In genomic region chr5:25562656-25563055, GRCh38 we compare ENCODE assay signal across 1 cellular context.
TF ChIP-seq lines count a peak whose summit lies in the region.

No MANE protein-coding gene starts in this region.

TF ChIP-seq in K562, 482 proteins besides CTCF, POLR2A, EP300 and RAD21 (continued from another document):
- TF ChIP-seq RERE (CRISPR knock-in tag; IDR thresholded peaks at IDR 0.05; ENCODE audit: borderline replicate concordance) (no peak), POU5F1 (IDR thresholded peaks at IDR 0.05; ENCODE audit: borderline replicate concordance, low read depth, low read length, partially characterized antibody) (no peak), NFE2L1 (tag; IDR thresholded peaks at IDR 0.05; ENCODE audit: borderline replicate concordance, low read depth) (0 out of 2 replicates have a peak, but pooled peaks have one; percentile 29), ZNF316 (IDR thresholded peaks at IDR 0.05) (peak; percentile 39; the same call in 1 of the 2 replicates), MAFG (tag; conservative IDR thresholded peaks at IDR 0.05) (peak; percentile 57)
